9 cellular contexts compared by ENCODE assay signal in genomic region chr1:97050501-97050900, GRCh38.
DNase-seq lines count a peak whose midpoint lies in the region; ATAC-seq and TF ChIP-seq lines count a peak whose summit lies in the region.
"Had no signal": no experiment of that assay in that cellular context is flagged by ENCODE, and none has a peak within 500 bp of the region (broad histone marks: within the 10 kb centered on the region; RNA-seq: fewer than 3 reads in every experiment).

No MANE protein-coding gene starts in this region.

- H3K36me3 ChIP-seq in tibial nerve = no peaks in the 10 kb centered on the region

- no peak overlapping the region for H3K4me3 ChIP-seq in epithelial cell of esophagus (ENCODE audit: low read length)
- no peak overlapping the region for H3K4me3 ChIP-seq in tibial nerve

- peaks cover 0 to under 1% (median 0%) of the 10 kb centered on the region in 4 donors for H3K9me3 ChIP-seq in tibial nerve

- no peak for TF ChIP-seq POLR2A in tibial nerve (IDR thresholded peaks at IDR 0.05)

- H3K27ac ChIP-seq in tibial nerve = no peak overlapping the region

- TF ChIP-seq EP300 in tibial nerve (IDR thresholded peaks at IDR 0.05) = no peak

- no peak for ATAC-seq in HG02763 (IDR thresholded peaks at IDR 0.05; ENCODE audit: unreplicated experiment)
- ATAC-seq: left ventricle myocardium superior had no signal

- peak; percentile 29 for TF ChIP-seq CTCF in epithelial cell of esophagus (IDR thresholded peaks at IDR 0.05; ENCODE audit: insufficient read depth, low read depth, low read length, missing control alignments)
- TF ChIP-seq CTCF in tibial nerve (IDR thresholded peaks at IDR 0.05) = peak in 1 of 5 experiments; percentile 13

- H3K27me3 ChIP-seq in tibial nerve = no peaks in the 10 kb centered on the region

- WGBS in tibial nerve, 2 donors = 85 to 97% methylated on average over 2 of the region's 2 CpGs

- DNase-seq in NCI-H1417 (lab: John Stamatoyannopoulos, UW) (peak in 2 of 3 experiments; percentile 2 to 46), NCI-H1417 treated with DMSO at 0.1 percent for 48 hours (lab: John Stamatoyannopoulos, UW) (no peak), NCI-H82 (lab: John Stamatoyannopoulos, UW) (peak; percentile 66), epithelial cell of esophagus (ENCODE audit: low read depth) (no peak), retina (peak; percentile 11), middle frontal gyrus (ENCODE audit: extremely low spot score, low spot score) (no peak), tibial nerve (ENCODE audit: low spot score in 2 of 2) (no peak)
- DNase-seq: left ventricle myocardium superior had no signal

- no peaks in the 10 kb centered on the region for H3K4me1 ChIP-seq in tibial nerve

Comparison
In these comparisons a context has a peak if more than half of its experiments do, and no peak if none do; other contexts are left out.
1. DNase-seq: peak in NCI-H1417 (2 of 3), NCI-H82 (single experiment) and retina (single experiment); none in NCI-H1417 treated with DMSO at 0.1 percent for 48 hours (single experiment), epithelial cell of esophagus (single experiment), middle frontal gyrus (single experiment) and tibial nerve (0 of 2).